ENCODE assay signal across 1 cellular context in the genomic region with DNA sequence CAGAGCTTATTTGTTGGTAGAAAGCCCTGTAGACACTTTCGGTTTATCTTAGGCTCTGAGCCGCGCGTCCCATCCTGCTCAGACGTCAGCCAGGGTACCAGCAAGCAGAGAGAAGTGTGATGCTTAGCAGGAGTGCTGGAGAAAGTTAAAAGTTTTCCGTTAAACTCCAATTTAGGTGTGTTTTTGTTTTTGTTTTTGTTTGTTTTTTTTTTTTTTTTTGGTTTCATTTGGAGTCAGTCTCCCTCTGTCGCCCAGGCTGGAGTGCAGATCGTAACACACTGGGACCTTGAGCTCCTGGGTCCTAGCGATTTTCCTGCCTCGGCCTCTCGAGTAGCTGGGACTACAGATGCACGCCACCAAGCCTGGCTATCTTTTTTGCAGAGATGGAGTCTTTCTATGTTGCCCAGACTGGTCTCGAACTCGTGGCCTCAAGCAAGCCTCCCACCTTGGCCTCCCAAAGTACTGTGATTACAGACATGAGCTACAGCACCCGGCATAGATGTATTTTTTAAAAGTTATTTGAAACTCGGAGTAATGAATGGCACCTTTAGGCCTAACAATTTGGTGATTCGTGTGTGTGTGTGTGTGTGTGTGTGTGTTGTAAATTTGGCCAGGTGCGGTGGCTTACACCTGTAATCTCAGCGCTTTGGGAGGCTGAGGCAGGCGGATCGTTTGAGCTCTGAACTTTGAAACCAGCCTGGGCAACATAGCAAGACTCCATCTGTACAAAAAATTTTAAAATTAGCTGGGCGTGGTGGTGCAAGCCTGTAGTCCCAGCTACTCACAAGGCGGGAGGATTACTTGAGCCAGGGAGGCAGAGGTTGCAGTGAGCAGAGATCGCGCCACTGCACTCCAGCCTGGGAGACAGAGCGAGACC.
TF ChIP-seq lines count a peak whose summit lies in the region.

No MANE protein-coding gene starts in this region.

TF ChIP-seq in H1, 55 proteins besides CTCF, POLR2A, EP300 and RAD21:
- TF ChIP-seq, protein P1, sequence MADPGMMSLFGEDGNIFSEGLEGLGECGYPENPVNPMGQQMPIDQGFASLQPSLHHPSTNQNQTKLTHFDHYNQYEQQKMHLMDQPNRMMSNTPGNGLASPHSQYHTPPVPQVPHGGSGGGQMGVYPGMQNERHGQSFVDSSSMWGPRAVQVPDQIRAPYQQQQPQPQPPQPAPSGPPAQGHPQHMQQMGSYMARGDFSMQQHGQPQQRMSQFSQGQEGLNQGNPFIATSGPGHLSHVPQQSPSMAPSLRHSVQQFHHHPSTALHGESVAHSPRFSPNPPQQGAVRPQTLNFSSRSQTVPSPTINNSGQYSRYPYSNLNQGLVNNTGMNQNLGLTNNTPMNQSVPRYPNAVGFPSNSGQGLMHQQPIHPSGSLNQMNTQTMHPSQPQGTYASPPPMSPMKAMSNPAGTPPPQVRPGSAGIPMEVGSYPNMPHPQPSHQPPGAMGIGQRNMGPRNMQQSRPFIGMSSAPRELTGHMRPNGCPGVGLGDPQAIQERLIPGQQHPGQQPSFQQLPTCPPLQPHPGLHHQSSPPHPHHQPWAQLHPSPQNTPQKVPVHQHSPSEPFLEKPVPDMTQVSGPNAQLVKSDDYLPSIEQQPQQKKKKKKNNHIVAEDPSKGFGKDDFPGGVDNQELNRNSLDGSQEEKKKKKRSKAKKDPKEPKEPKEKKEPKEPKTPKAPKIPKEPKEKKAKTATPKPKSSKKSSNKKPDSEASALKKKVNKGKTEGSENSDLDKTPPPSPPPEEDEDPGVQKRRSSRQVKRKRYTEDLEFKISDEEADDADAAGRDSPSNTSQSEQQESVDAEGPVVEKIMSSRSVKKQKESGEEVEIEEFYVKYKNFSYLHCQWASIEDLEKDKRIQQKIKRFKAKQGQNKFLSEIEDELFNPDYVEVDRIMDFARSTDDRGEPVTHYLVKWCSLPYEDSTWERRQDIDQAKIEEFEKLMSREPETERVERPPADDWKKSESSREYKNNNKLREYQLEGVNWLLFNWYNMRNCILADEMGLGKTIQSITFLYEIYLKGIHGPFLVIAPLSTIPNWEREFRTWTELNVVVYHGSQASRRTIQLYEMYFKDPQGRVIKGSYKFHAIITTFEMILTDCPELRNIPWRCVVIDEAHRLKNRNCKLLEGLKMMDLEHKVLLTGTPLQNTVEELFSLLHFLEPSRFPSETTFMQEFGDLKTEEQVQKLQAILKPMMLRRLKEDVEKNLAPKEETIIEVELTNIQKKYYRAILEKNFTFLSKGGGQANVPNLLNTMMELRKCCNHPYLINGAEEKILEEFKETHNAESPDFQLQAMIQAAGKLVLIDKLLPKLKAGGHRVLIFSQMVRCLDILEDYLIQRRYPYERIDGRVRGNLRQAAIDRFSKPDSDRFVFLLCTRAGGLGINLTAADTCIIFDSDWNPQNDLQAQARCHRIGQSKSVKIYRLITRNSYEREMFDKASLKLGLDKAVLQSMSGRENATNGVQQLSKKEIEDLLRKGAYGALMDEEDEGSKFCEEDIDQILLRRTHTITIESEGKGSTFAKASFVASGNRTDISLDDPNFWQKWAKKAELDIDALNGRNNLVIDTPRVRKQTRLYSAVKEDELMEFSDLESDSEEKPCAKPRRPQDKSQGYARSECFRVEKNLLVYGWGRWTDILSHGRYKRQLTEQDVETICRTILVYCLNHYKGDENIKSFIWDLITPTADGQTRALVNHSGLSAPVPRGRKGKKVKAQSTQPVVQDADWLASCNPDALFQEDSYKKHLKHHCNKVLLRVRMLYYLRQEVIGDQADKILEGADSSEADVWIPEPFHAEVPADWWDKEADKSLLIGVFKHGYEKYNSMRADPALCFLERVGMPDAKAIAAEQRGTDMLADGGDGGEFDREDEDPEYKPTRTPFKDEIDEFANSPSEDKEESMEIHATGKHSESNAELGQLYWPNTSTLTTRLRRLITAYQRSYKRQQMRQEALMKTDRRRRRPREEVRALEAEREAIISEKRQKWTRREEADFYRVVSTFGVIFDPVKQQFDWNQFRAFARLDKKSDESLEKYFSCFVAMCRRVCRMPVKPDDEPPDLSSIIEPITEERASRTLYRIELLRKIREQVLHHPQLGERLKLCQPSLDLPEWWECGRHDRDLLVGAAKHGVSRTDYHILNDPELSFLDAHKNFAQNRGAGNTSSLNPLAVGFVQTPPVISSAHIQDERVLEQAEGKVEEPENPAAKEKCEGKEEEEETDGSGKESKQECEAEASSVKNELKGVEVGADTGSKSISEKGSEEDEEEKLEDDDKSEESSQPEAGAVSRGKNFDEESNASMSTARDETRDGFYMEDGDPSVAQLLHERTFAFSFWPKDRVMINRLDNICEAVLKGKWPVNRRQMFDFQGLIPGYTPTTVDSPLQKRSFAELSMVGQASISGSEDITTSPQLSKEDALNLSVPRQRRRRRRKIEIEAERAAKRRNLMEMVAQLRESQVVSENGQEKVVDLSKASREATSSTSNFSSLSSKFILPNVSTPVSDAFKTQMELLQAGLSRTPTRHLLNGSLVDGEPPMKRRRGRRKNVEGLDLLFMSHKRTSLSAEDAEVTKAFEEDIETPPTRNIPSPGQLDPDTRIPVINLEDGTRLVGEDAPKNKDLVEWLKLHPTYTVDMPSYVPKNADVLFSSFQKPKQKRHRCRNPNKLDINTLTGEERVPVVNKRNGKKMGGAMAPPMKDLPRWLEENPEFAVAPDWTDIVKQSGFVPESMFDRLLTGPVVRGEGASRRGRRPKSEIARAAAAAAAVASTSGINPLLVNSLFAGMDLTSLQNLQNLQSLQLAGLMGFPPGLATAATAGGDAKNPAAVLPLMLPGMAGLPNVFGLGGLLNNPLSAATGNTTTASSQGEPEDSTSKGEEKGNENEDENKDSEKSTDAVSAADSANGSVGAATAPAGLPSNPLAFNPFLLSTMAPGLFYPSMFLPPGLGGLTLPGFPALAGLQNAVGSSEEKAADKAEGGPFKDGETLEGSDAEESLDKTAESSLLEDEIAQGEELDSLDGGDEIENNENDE (IDR thresholded peaks at IDR 0.05; ENCODE audit: insufficient replicate concordance, low read length): no peak
